Comparison of ENCODE assay signal across 22 cellular contexts in the genomic region with DNA sequence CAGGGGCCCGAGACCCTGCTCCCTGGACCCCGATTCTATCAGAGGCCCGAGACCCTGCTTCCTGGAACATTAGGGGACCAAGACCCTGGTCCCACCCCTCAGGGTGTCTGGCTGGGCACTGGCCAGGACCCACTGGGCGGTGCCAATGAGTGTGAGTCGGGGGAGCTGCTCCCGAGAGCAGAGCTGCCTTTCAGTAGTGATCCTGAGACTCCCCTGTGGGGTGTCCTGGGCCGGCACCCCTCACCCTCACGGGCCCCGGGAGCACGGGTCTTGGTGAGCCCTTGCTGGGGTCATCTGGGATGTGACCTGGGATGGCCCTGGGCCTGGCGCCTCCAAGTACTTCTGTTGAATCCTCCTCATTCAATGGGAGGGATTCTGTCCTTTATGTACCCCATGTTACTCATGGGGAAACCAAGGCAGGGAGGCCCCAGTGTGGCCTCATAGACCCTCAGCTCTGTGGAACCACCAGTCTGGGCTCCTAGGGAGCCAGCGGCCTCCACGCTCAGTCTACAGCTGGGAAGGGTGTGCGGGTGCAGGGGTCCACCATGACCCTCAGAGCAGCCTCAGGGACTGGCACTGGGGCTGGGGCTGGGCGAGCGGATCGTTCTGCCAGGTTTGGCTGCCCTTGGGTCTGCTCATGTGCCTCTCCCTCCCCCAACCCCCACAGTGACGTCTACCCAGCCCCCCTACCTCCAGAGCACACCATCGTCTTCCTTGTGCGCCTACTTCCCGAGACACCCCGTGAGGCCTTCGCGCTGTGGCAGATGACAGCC. TPM values are rescaled to one million over a fixed set of nuclear protein-coding genes. Genes with fewer than 3 reads are reported as not detected.
"Had no signal": no experiment of that assay in that cellular context is flagged by ENCODE, and none has a peak within 500 bp of the region (broad histone marks: within the 10 kb centered on the region; RNA-seq: fewer than 3 reads in every experiment).

No MANE protein-coding gene starts in this region.

- FAIRE-seq: bronchial epithelial cell, endothelial cell of umbilical vein, islet of Langerhans, pancreas, TTC549 had no signal

- ATAC-seq: activated CD8-positive, alpha-beta T cell treated with anti-CD3 and anti-CD28 coated beads, Interleukin-2, amount 10 ng/mL, durations not matched to agents 7 days and 5 days; pancreas; stimulated activated memory B cell treated with anti-CD40 and anti-IgM and Interleukin-4, amounts not matched to agents 10 μg/mL and 1 μg/mL and 100 μg/mL, for 72 hours; WTC11 had no signal

- H3K4me3 Mint-ChIP-seq: activated CD4-positive, alpha-beta T cell treated with anti-CD3 and anti-CD28 coated beads, Interleukin-2, amount 10 ng/mL, durations not matched to agents 24 days and 14 days; activated CD8-positive, alpha-beta T cell treated with anti-CD3 and anti-CD28 coated beads, Interleukin-2, amount 10 ng/mL, durations not matched to agents 7 days and 5 days; dendritic cell treated with granulocyte-macrophage colony-stimulating factor and Interleukin-4, amounts not matched to agents 40 ng/mL and 50 ng/mL, for 4 days; neural progenitor cell; stimulated activated memory B cell treated with anti-CD40 and anti-IgM and Interleukin-4, amounts not matched to agents 10 μg/mL and 1 μg/mL and 100 μg/mL, for 72 hours; T-helper 2 cell treated with Interferon-gamma antibody and Interleukin-4, amounts not matched to agents 5 μg/mL and 100 μg/mL, for 36 hours; WTC11 had no signal

- DNase-seq: activated CD4-positive, alpha-beta T cell treated with anti-CD3 and anti-CD28 coated beads, Interleukin-2, amount 10 ng/mL, durations not matched to agents 24 days and 14 days; activated CD8-positive, alpha-beta memory T cell treated with anti-CD3 and anti-CD28 coated beads, Interleukin-2, amount 50 U/mL, for 48 hours; activated CD8-positive, alpha-beta T cell treated with anti-CD3 and anti-CD28 coated beads, Interleukin-2, amount 10 ng/mL, durations not matched to agents 7 days and 5 days; effector memory CD4-positive, alpha-beta T cell; hippocampal formation; stimulated activated CD4-positive, alpha-beta T cell treated with anti-CD3 and anti-CD28 coated beads, Interleukin-4, amount 100 ng/mL, for 4 hours; testis had no signal

- H3K36me3 ChIP-seq: adrenal gland, esophagus muscularis mucosa, neural progenitor cell, pancreas, spleen, upper lobe of left lung had no signal

- H3K27ac Mint-ChIP-seq: activated CD4-positive, alpha-beta T cell treated with anti-CD3 and anti-CD28 coated beads, Interleukin-2, amount 10 ng/mL, durations not matched to agents 24 days and 14 days; activated CD8-positive, alpha-beta T cell treated with anti-CD3 and anti-CD28 coated beads, Interleukin-2, amount 10 ng/mL, durations not matched to agents 7 days and 5 days; dendritic cell treated with granulocyte-macrophage colony-stimulating factor and Interleukin-4, amounts not matched to agents 40 ng/mL and 50 ng/mL, for 4 days; neural progenitor cell; stimulated activated memory B cell treated with anti-CD40 and anti-IgM and Interleukin-4, amounts not matched to agents 10 μg/mL and 1 μg/mL and 100 μg/mL, for 72 hours; T-helper 2 cell treated with Interferon-gamma antibody and Interleukin-4, amounts not matched to agents 5 μg/mL and 100 μg/mL, for 36 hours; WTC11 had no signal

- H3K9me3 ChIP-seq: adrenal gland, esophagus muscularis mucosa, pancreas, spleen, testis, upper lobe of left lung had no signal

- H3K27ac ChIP-seq: adrenal gland, esophagus muscularis mucosa, neural progenitor cell, pancreas, SK-N-MC, spleen, testis, upper lobe of left lung had no signal

- H3K9me3 Mint-ChIP-seq: activated CD4-positive, alpha-beta T cell treated with anti-CD3 and anti-CD28 coated beads, Interleukin-2, amount 10 ng/mL, durations not matched to agents 24 days and 14 days; dendritic cell treated with granulocyte-macrophage colony-stimulating factor and Interleukin-4, amounts not matched to agents 40 ng/mL and 50 ng/mL, for 4 days; neural progenitor cell; stimulated activated memory B cell treated with anti-CD40 and anti-IgM and Interleukin-4, amounts not matched to agents 10 μg/mL and 1 μg/mL and 100 μg/mL, for 72 hours; T-helper 2 cell treated with Interferon-gamma antibody and Interleukin-4, amounts not matched to agents 5 μg/mL and 100 μg/mL, for 36 hours; WTC11 had no signal

- H3K4me1 Mint-ChIP-seq: activated CD4-positive, alpha-beta T cell treated with anti-CD3 and anti-CD28 coated beads, Interleukin-2, amount 10 ng/mL, durations not matched to agents 24 days and 14 days; stimulated activated memory B cell treated with anti-CD40 and anti-IgM and Interleukin-4, amounts not matched to agents 10 μg/mL and 1 μg/mL and 100 μg/mL, for 72 hours had no signal

- H3K4me3 ChIP-seq: adrenal gland, esophagus muscularis mucosa, neural progenitor cell, pancreas, SK-N-MC, spleen, testis, upper lobe of left lung had no signal

- H3K4me1 ChIP-seq: adrenal gland, neural progenitor cell, pancreas had no signal

- H3K36me3 Mint-ChIP-seq: neural progenitor cell; stimulated activated memory B cell treated with anti-CD40 and anti-IgM and Interleukin-4, amounts not matched to agents 10 μg/mL and 1 μg/mL and 100 μg/mL, for 72 hours; WTC11 had no signal

- H3K27me3 ChIP-seq: adrenal gland, pancreas, testis, upper lobe of left lung had no signal

RNA-seq across cellular contexts. Expression of a gene that starts 25.6 kb away (rescaled TPM):
- total RNA-seq: activated CD4-positive, alpha-beta T cell treated with anti-CD3 and anti-CD28 coated beads, Interleukin-2, amount 10 ng/mL, durations not matched to agents 24 days and 14 days; activated CD8-positive, alpha-beta T cell treated with anti-CD3 and anti-CD28 coated beads, Interleukin-2, amount 10 ng/mL, durations not matched to agents 7 days and 5 days; bronchial epithelial cell; endothelial cell of umbilical vein; pancreas had no signal
- polyA plus RNA-seq: endothelial cell of umbilical vein had no signal

RNA-seq across cellular contexts. Expression of a gene that starts 42.6 kb away (rescaled TPM):
- total RNA-seq: activated CD4-positive, alpha-beta T cell treated with anti-CD3 and anti-CD28 coated beads, Interleukin-2, amount 10 ng/mL, durations not matched to agents 24 days and 14 days; activated CD8-positive, alpha-beta T cell treated with anti-CD3 and anti-CD28 coated beads, Interleukin-2, amount 10 ng/mL, durations not matched to agents 7 days and 5 days; bronchial epithelial cell; endothelial cell of umbilical vein; esophagus muscularis mucosa had no signal
- polyA plus RNA-seq: endothelial cell of umbilical vein had no signal
